1 cellular context compared by ENCODE assay signal in genomic region chr1:114554577-114554976, GRCh38.
TF ChIP-seq lines count a peak whose summit lies in the region.

No MANE protein-coding gene starts in this region.

TF ChIP-seq in K562, 482 proteins besides CTCF, POLR2A, EP300 and RAD21 (continued from another document):
- TF ChIP-seq CREB1 (IDR thresholded peaks at IDR 0.05) (no peak), CREB1 (CRISPR knock-in tag; IDR thresholded peaks at IDR 0.05) (no peak), MGA (IDR thresholded peaks at IDR 0.05) (no peak), ZFP1 (CRISPR knock-in tag; IDR thresholded peaks at IDR 0.05) (no peak)
